In the genomic region with DNA sequence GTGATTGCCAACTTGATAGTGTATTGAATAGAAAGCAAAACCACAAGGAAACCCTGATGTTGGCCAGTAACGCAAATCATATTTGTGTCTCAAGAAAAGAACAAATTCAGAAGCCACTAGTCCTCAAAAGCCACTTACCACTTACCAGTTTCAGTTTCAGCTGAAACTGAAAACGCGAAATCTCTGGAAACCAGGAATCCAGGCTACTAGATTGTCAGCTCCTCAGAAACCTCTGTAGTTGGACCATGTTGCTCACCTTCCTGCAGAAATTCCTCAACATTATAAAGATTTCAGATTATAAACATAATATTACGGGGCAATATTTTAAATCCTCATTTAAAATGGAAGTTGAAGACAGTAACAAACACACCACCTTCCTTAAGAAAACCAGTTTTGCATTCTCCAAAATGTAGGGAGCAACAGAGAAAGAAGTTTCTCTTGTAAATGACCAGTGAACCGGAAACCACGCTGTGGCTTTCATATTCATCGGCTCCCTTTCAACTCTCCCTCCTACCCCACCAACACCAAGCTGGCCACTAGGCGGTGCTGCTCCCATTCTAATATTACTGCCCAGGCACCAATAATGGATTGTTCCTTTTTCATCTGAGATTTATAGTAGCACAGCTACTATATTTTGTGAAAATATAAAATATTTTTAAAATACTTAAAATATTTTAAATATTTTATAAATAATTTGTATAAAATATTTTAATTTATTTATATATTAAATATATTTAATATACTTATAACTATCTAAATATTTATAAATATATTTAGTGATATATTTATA, we compare ENCODE assay signal across 1 cellular context.
TF ChIP-seq lines count a peak whose summit lies in the region.

No MANE protein-coding gene starts in this region.

TF ChIP-seq in HEK293, 187 proteins besides CTCF, POLR2A, EP300 and RAD21 (continued from another document and continues in another):
- TF ChIP-seq, protein P1, sequence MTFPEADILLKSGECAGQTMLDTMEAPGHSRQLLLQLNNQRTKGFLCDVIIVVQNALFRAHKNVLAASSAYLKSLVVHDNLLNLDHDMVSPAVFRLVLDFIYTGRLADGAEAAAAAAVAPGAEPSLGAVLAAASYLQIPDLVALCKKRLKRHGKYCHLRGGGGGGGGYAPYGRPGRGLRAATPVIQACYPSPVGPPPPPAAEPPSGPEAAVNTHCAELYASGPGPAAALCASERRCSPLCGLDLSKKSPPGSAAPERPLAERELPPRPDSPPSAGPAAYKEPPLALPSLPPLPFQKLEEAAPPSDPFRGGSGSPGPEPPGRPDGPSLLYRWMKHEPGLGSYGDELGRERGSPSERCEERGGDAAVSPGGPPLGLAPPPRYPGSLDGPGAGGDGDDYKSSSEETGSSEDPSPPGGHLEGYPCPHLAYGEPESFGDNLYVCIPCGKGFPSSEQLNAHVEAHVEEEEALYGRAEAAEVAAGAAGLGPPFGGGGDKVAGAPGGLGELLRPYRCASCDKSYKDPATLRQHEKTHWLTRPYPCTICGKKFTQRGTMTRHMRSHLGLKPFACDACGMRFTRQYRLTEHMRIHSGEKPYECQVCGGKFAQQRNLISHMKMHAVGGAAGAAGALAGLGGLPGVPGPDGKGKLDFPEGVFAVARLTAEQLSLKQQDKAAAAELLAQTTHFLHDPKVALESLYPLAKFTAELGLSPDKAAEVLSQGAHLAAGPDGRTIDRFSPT (tag by site-specific recombination; IDR thresholded peaks at IDR 0.05), result no peak
- TF ChIP-seq, protein P2, sequence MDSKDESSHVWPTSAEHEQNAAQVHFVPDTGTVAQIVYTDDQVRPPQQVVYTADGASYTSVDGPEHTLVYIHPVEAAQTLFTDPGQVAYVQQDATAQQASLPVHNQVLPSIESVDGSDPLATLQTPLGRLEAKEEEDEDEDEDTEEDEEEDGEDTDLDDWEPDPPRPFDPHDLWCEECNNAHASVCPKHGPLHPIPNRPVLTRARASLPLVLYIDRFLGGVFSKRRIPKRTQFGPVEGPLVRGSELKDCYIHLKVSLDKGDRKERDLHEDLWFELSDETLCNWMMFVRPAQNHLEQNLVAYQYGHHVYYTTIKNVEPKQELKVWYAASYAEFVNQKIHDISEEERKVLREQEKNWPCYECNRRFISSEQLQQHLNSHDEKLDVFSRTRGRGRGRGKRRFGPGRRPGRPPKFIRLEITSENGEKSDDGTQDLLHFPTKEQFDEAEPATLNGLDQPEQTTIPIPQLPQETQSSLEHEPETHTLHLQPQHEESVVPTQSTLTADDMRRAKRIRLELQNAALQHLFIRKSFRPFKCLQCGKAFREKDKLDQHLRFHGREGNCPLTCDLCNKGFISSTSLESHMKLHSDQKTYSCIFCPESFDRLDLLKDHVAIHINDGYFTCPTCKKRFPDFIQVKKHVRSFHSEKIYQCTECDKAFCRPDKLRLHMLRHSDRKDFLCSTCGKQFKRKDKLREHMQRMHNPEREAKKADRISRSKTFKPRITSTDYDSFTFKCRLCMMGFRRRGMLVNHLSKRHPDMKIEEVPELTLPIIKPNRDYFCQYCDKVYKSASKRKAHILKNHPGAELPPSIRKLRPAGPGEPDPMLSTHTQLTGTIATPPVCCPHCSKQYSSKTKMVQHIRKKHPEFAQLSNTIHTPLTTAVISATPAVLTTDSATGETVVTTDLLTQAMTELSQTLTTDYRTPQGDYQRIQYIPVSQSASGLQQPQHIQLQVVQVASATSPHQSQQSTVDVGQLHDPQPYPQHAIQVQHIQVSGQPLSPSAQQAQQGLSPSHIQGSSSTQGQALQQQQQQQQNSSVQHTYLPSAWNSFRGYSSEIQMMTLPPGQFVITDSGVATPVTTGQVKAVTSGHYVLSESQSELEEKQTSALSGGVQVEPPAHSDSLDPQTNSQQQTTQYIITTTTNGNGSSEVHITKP (tag by site-specific recombination; IDR thresholded peaks at IDR 0.05), result peak; percentile 78
- no peak for TF ChIP-seq HOXC10 (CRISPR knock-in tag; IDR thresholded peaks at IDR 0.05)
- TF ChIP-seq MEIS1 (CRISPR knock-in tag; IDR thresholded peaks at IDR 0.05; ENCODE audit: borderline replicate concordance), result no peak
- peak; percentile 93 for TF ChIP-seq ZNF654 (tag by site-specific recombination; IDR thresholded peaks at IDR 0.05; ENCODE audit: low read depth)
- no peak for TF ChIP-seq ZNF292 (tag by site-specific recombination; IDR thresholded peaks at IDR 0.05; ENCODE audit: borderline replicate concordance, low read depth)
- TF ChIP-seq, protein P3, sequence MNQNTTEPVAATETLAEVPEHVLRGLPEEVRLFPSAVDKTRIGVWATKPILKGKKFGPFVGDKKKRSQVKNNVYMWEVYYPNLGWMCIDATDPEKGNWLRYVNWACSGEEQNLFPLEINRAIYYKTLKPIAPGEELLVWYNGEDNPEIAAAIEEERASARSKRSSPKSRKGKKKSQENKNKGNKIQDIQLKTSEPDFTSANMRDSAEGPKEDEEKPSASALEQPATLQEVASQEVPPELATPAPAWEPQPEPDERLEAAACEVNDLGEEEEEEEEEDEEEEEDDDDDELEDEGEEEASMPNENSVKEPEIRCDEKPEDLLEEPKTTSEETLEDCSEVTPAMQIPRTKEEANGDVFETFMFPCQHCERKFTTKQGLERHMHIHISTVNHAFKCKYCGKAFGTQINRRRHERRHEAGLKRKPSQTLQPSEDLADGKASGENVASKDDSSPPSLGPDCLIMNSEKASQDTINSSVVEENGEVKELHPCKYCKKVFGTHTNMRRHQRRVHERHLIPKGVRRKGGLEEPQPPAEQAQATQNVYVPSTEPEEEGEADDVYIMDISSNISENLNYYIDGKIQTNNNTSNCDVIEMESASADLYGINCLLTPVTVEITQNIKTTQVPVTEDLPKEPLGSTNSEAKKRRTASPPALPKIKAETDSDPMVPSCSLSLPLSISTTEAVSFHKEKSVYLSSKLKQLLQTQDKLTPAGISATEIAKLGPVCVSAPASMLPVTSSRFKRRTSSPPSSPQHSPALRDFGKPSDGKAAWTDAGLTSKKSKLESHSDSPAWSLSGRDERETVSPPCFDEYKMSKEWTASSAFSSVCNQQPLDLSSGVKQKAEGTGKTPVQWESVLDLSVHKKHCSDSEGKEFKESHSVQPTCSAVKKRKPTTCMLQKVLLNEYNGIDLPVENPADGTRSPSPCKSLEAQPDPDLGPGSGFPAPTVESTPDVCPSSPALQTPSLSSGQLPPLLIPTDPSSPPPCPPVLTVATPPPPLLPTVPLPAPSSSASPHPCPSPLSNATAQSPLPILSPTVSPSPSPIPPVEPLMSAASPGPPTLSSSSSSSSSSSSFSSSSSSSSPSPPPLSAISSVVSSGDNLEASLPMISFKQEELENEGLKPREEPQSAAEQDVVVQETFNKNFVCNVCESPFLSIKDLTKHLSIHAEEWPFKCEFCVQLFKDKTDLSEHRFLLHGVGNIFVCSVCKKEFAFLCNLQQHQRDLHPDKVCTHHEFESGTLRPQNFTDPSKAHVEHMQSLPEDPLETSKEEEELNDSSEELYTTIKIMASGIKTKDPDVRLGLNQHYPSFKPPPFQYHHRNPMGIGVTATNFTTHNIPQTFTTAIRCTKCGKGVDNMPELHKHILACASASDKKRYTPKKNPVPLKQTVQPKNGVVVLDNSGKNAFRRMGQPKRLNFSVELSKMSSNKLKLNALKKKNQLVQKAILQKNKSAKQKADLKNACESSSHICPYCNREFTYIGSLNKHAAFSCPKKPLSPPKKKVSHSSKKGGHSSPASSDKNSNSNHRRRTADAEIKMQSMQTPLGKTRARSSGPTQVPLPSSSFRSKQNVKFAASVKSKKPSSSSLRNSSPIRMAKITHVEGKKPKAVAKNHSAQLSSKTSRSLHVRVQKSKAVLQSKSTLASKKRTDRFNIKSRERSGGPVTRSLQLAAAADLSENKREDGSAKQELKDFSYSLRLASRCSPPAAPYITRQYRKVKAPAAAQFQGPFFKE (tag by site-specific recombination; IDR thresholded peaks at IDR 0.05; ENCODE audit: borderline replicate concordance), result no peak
- TF ChIP-seq RBAK (tag by site-specific recombination; IDR thresholded peaks at IDR 0.05), result no peak
- no peak for TF ChIP-seq OSR2 (tag by site-specific recombination; IDR thresholded peaks at IDR 0.05)
- no peak for TF ChIP-seq ZNF366 (tag by site-specific recombination; conservative IDR thresholded peaks at IDR 0.05)
- no peak for TF ChIP-seq ZNF121 (tag by site-specific recombination; IDR thresholded peaks at IDR 0.05)
- TF ChIP-seq ZNF600 (tag by site-specific recombination; IDR thresholded peaks at IDR 0.05), result no peak
- no peak for TF ChIP-seq ZXDB (tag by site-specific recombination; IDR thresholded peaks at IDR 0.05)
- TF ChIP-seq ZNF747 (tag by site-specific recombination; IDR thresholded peaks at IDR 0.05), result no peak
- TF ChIP-seq ZNF792 (tag by site-specific recombination; IDR thresholded peaks at IDR 0.05), result no peak
- TF ChIP-seq ZNF610 (tag by site-specific recombination; IDR thresholded peaks at IDR 0.05; ENCODE audit: borderline replicate concordance), result no peak
- TF ChIP-seq MZF1 (tag by site-specific recombination; IDR thresholded peaks at IDR 0.05; ENCODE audit: borderline replicate concordance), result no peak
- TF ChIP-seq TCF7L2 (IDR thresholded peaks at IDR 0.05; ENCODE audit: borderline replicate concordance, low read depth, low read length), result peak; percentile 88
- no peak for TF ChIP-seq ZFP41 (tag by site-specific recombination; IDR thresholded peaks at IDR 0.05; ENCODE audit: borderline replicate concordance)
- TF ChIP-seq EGR2 (tag by site-specific recombination; IDR thresholded peaks at IDR 0.05; ENCODE audit: low read depth), result no peak
- TF ChIP-seq ZNF626 (tag by site-specific recombination; IDR thresholded peaks at IDR 0.05), result no peak
- TF ChIP-seq ZNF791 (tag by site-specific recombination; IDR thresholded peaks at IDR 0.05), result no peak
- TF ChIP-seq, protein P4, sequence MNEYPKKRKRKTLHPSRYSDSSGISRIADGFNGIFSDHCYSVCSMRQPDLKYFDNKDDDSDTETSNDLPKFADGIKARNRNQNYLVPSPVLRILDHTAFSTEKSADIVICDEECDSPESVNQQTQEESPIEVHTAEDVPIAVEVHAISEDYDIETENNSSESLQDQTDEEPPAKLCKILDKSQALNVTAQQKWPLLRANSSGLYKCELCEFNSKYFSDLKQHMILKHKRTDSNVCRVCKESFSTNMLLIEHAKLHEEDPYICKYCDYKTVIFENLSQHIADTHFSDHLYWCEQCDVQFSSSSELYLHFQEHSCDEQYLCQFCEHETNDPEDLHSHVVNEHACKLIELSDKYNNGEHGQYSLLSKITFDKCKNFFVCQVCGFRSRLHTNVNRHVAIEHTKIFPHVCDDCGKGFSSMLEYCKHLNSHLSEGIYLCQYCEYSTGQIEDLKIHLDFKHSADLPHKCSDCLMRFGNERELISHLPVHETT (tag by site-specific recombination; IDR thresholded peaks at IDR 0.05), result no peak
- no peak for TF ChIP-seq KLF16 (tag by site-specific recombination; IDR thresholded peaks at IDR 0.05)
- TF ChIP-seq ZNF248 (tag by site-specific recombination; IDR thresholded peaks at IDR 0.05), result no peak
- TF ChIP-seq, protein P5, sequence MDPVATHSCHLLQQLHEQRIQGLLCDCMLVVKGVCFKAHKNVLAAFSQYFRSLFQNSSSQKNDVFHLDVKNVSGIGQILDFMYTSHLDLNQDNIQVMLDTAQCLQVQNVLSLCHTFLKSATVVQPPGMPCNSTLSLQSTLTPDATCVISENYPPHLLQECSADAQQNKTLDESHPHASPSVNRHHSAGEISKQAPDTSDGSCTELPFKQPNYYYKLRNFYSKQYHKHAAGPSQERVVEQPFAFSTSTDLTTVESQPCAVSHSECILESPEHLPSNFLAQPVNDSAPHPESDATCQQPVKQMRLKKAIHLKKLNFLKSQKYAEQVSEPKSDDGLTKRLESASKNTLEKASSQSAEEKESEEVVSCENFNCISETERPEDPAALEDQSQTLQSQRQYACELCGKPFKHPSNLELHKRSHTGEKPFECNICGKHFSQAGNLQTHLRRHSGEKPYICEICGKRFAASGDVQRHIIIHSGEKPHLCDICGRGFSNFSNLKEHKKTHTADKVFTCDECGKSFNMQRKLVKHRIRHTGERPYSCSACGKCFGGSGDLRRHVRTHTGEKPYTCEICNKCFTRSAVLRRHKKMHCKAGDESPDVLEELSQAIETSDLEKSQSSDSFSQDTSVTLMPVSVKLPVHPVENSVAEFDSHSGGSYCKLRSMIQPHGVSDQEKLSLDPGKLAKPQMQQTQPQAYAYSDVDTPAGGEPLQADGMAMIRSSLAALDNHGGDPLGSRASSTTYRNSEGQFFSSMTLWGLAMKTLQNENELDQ (tag by site-specific recombination; IDR thresholded peaks at IDR 0.05; ENCODE audit: low read depth), result no peak
- no peak for TF ChIP-seq ZNF394 (tag by site-specific recombination; IDR thresholded peaks at IDR 0.05; ENCODE audit: borderline replicate concordance)
- TF ChIP-seq ZNF560 (tag by site-specific recombination; IDR thresholded peaks at IDR 0.05; ENCODE audit: borderline replicate concordance), result no peak
- TF ChIP-seq, protein P6, sequence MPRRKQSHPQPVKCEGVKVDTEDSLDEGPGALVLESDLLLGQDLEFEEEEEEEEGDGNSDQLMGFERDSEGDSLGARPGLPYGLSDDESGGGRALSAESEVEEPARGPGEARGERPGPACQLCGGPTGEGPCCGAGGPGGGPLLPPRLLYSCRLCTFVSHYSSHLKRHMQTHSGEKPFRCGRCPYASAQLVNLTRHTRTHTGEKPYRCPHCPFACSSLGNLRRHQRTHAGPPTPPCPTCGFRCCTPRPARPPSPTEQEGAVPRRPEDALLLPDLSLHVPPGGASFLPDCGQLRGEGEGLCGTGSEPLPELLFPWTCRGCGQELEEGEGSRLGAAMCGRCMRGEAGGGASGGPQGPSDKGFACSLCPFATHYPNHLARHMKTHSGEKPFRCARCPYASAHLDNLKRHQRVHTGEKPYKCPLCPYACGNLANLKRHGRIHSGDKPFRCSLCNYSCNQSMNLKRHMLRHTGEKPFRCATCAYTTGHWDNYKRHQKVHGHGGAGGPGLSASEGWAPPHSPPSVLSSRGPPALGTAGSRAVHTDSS (tag by site-specific recombination; IDR thresholded peaks at IDR 0.05), result no peak
- TF ChIP-seq ZNF658 (tag by site-specific recombination; IDR thresholded peaks at IDR 0.05), result no peak
- TF ChIP-seq TRIM28 (IDR thresholded peaks at IDR 0.05; ENCODE audit: borderline replicate concordance, low read length), result no peak
- TF ChIP-seq, protein P7, sequence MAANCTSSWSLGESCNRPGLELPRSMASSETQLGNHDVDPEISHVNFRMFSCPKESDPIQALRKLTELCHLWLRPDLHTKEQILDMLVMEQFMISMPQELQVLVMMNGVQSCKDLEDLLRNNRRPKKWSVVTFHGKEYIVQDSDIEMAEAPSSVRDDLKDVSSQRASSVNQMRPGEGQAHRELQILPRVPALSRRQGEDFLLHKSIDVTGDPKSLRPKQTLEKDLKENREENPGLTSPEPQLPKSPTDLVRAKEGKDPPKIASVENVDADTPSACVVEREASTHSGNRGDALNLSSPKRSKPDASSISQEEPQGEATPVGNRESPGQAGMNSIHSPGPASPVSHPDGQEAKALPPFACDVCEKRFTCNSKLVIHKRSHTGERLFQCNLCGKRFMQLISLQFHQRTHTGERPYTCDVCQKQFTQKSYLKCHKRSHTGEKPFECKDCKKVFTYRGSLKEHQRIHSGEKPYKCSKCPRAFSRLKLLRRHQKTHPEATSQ (tag by site-specific recombination; IDR thresholded peaks at IDR 0.05), result no peak
- TF ChIP-seq, protein P8, sequence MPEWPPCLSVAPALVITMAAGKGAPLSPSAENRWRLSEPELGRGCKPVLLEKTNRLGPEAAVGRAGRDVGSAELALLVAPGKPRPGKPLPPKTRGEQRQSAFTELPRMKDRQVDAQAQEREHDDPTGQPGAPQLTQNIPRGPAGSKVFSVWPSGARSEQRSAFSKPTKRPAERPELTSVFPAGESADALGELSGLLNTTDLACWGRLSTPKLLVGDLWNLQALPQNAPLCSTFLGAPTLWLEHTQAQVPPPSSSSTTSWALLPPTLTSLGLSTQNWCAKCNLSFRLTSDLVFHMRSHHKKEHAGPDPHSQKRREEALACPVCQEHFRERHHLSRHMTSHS (tag by site-specific recombination; IDR thresholded peaks at IDR 0.05), result no peak
- no peak for TF ChIP-seq ZNF202 (tag by site-specific recombination; IDR thresholded peaks at IDR 0.05; ENCODE audit: borderline replicate concordance)
- TF ChIP-seq ZBTB7A (tag by site-specific recombination; IDR thresholded peaks at IDR 0.05; ENCODE audit: low read depth), result no peak
- no peak for TF ChIP-seq SP7 (tag by site-specific recombination; IDR thresholded peaks at IDR 0.05)
- TF ChIP-seq ZNF501 (tag by site-specific recombination; IDR thresholded peaks at IDR 0.05), result 0 out of 2 replicates have a peak, but pooled peaks have one; percentile 52
- no peak for TF ChIP-seq KLF1 (tag by site-specific recombination; IDR thresholded peaks at IDR 0.05)
